23 cellular contexts compared by ENCODE assay signal in the genomic region with DNA sequence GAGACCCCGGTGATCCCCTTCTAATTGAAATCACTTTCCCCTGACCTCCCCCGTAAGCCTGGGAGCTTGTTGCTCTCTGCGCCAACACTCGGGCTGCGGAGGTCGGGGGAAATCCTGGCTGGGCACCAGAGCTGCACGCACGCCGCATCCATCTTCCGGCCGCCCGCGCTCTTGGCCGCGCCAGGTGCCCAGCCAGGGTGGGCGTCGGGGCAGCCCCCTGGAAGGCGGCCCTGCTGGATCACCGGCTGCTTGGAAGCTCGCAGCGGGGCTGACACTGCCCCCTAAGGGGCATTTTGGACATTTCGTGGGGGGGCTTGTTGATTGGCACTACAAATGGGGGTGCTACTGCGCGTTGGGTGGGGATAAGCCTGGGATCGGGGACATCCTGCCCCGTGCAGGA.
DNase-seq lines count a peak whose midpoint lies in the region; TF ChIP-seq lines count a peak whose summit lies in the region.
"Had no signal": no experiment of that assay in that cellular context is flagged by ENCODE, and none has a peak within 500 bp of the region (broad histone marks: within the 10 kb centered on the region; RNA-seq: fewer than 3 reads in every experiment).

No MANE protein-coding gene starts in this region.

- H3K9me3 Mint-ChIP-seq in neural progenitor cell = no peaks in the 10 kb centered on the region
- H3K9me3 Mint-ChIP-seq in activated CD4-positive, alpha-beta T cell treated with anti-CD3 and anti-CD28 coated beads, Interleukin-2, amount 10 ng/mL, durations not matched to agents 24 days and 14 days = no peaks in the 10 kb centered on the region
- H3K9me3 Mint-ChIP-seq: activated naive CD4-positive, alpha-beta T cell treated with anti-CD3 and anti-CD28 coated beads for 36 hours; central memory CD8-positive, alpha-beta T cell had no signal

- 8 to 16% (median 10%) methylated on average over 10 to 26 of the region's 26 CpGs for WGBS in spleen, 5 donors

- no peaks in the 10 kb centered on the region for H3K27me3 Mint-ChIP-seq in neural progenitor cell (ENCODE audit: insufficient read depth, low read depth)
- peaks cover 22% of the 10 kb centered on the region for H3K27me3 Mint-ChIP-seq in activated CD4-positive, alpha-beta T cell treated with anti-CD3 and anti-CD28 coated beads, Interleukin-2, amount 10 ng/mL, durations not matched to agents 24 days and 14 days

- no peak overlapping the region for H3K27ac Mint-ChIP-seq in neural progenitor cell
- no peak overlapping the region for H3K27ac Mint-ChIP-seq in activated CD4-positive, alpha-beta T cell treated with anti-CD3 and anti-CD28 coated beads, Interleukin-2, amount 10 ng/mL, durations not matched to agents 24 days and 14 days
- H3K27ac Mint-ChIP-seq: activated naive CD4-positive, alpha-beta T cell treated with anti-CD3 and anti-CD28 coated beads for 36 hours had no signal

- H3K9me3 ChIP-seq in BE2C = no peaks in the 10 kb centered on the region
- no peaks in the 10 kb centered on the region for H3K9me3 ChIP-seq in WERI-Rb-1 (ENCODE audit: severe bottlenecking)
- no peaks in the 10 kb centered on the region for H3K9me3 ChIP-seq in neural progenitor cell (ENCODE audit: low read depth)
- H3K9me3 ChIP-seq in spleen = no peaks in the 10 kb centered on the region
- H3K9me3 ChIP-seq in tibial artery = no peaks in the 10 kb centered on the region
- H3K9me3 ChIP-seq: esophagus muscularis mucosa, left lung, prostate gland had no signal

- TF ChIP-seq POLR2A in spleen (IDR thresholded peaks at IDR 0.05) = no peak

- peak overlapping the region; percentile 54 for H2AFZ ChIP-seq in neural progenitor cell (replicated peaks)

- H3F3A ChIP-seq in neural progenitor cell (ENCODE audit: low read depth) = no peaks in the 10 kb centered on the region

- no peak overlapping the region for H3K4me2 ChIP-seq in neural progenitor cell

- no peaks in the 10 kb centered on the region for H3K79me2 ChIP-seq in neural progenitor cell (ENCODE audit: low read depth)

- H3K4me1 Mint-ChIP-seq in neural progenitor cell = no peaks in the 10 kb centered on the region
- no peaks in the 10 kb centered on the region for H3K4me1 Mint-ChIP-seq in activated CD4-positive, alpha-beta T cell treated with anti-CD3 and anti-CD28 coated beads, Interleukin-2, amount 10 ng/mL, durations not matched to agents 24 days and 14 days
- H3K4me1 Mint-ChIP-seq: central memory CD8-positive, alpha-beta T cell had no signal

- H3K36me3 ChIP-seq in BE2C (no peaks in the 10 kb centered on the region), WERI-Rb-1 (no peaks in the 10 kb centered on the region), neural progenitor cell (no peaks in the 10 kb centered on the region), spleen (no peaks in the 10 kb centered on the region), tibial artery (no peaks in the 10 kb centered on the region)
- H3K36me3 ChIP-seq: esophagus muscularis mucosa, left lung, prostate gland had no signal

- H3K4me3 ChIP-seq in BE2C (ENCODE audit: low read depth, low read length) = no peak overlapping the region
- H3K4me3 ChIP-seq in GM12864 (ENCODE audit: low read depth, low read length) = no peak overlapping the region
- no peak overlapping the region for H3K4me3 ChIP-seq in WERI-Rb-1 (ENCODE audit: low read depth, low read length)
- H3K4me3 ChIP-seq in neural progenitor cell = no peak overlapping the region
- peak overlapping the region in 1 of 8 donors; percentile 47 for H3K4me3 ChIP-seq in spleen
- H3K4me3 ChIP-seq in tibial artery = no peak overlapping the region
- H3K4me3 ChIP-seq: esophagus muscularis mucosa, left lung, prostate gland had no signal

- TF ChIP-seq CTCF in BE2C (IDR thresholded peaks at IDR 0.05; ENCODE audit: low read depth, low read length) = 0 out of 2 replicates have a peak, but pooled peaks have one; percentile 3
- TF ChIP-seq CTCF in GM12864 (IDR thresholded peaks at IDR 0.05; ENCODE audit: low read depth, low read length, missing control alignments) = peak; percentile 19
- peak; percentile 50 for TF ChIP-seq CTCF in WERI-Rb-1 (IDR thresholded peaks at IDR 0.05; ENCODE audit: low read depth, low read length)
- TF ChIP-seq CTCF in neural progenitor cell (IDR thresholded peaks at IDR 0.05) = peak; percentile 57
- peak in 1 of 11 experiments; percentile 18 for TF ChIP-seq CTCF in spleen (IDR thresholded peaks at IDR 0.05 in 8 of 11, conservative IDR thresholded peaks at IDR 0.05 in 3 of 11)
- TF ChIP-seq CTCF in tibial artery (IDR thresholded peaks at IDR 0.05) = no peak

- intact Hi-C loops in activated CD4-positive, alpha-beta T cell treated with anti-CD3 and anti-CD28 coated beads, Interleukin-2, amount 10 ng/mL, durations not matched to agents 24 days and 14 days (cut with micrococcal nuclease) = no loop called here
- intact Hi-C loops in spleen (cut with DNase I; ENCODE audit: low total_unique reads) (no loop called here), tibial artery (cut with DNase I; ENCODE audit: low total_unique reads) (no loop called here)

- H3K27ac ChIP-seq in WERI-Rb-1 = no peak overlapping the region
- no peak overlapping the region for H3K27ac ChIP-seq in neural progenitor cell
- no peak overlapping the region for H3K27ac ChIP-seq in spleen
- no peak overlapping the region for H3K27ac ChIP-seq in tibial artery
- H3K27ac ChIP-seq: esophagus muscularis mucosa, left lung, prostate gland had no signal

- H3K36me3 Mint-ChIP-seq in neural progenitor cell = no peaks in the 10 kb centered on the region
- no peaks in the 10 kb centered on the region for H3K36me3 Mint-ChIP-seq in activated CD4-positive, alpha-beta T cell treated with anti-CD3 and anti-CD28 coated beads, Interleukin-2, amount 10 ng/mL, durations not matched to agents 24 days and 14 days (ENCODE audit: low read depth)

- DNase-seq in BE2C = no peak
- DNase-seq in GM12864 (ENCODE audit: low read depth) = no peak
- DNase-seq in WERI-Rb-1 = peak; percentile 24
- DNase-seq in neural progenitor cell (ENCODE audit: low spot score) = peak; percentile 34
- no peak for DNase-seq in activated CD4-positive, alpha-beta T cell treated with anti-CD3 and anti-CD28 coated beads, Interleukin-2, amount 10 ng/mL, durations not matched to agents 24 days and 14 days
- DNase-seq in spleen = no peak
- DNase-seq in tibial artery = no peak
- DNase-seq: activated CD4-positive, alpha-beta T cell treated with anti-CD3 and anti-CD28 coated beads for 4 hours; activated naive CD4-positive, alpha-beta T cell treated with anti-CD3 and anti-CD28 coated beads for 36 hours; AML-193; anterior cingulate cortex; COR-L47; effector CD4-positive, alpha-beta T cell; IMR-90; left lung; NCI-H1930; NCI-H446 treated with DMSO at 0.1 percent for 48 hours; NK-92 treated with Interleukin-12 subunit alpha and Interleukin-12 subunit beta, amount 100 ng/mL, for 24 hours; RPMI8226; substantia nigra had no signal

- H4K20me1 ChIP-seq in neural progenitor cell (ENCODE audit: low read depth) = no peaks in the 10 kb centered on the region

- no peaks in the 10 kb centered on the region for H3K27me3 ChIP-seq in BE2C
- H3K27me3 ChIP-seq in WERI-Rb-1 (ENCODE audit: insufficient read depth, low read depth, severe bottlenecking) = no peaks in the 10 kb centered on the region
- no peaks in the 10 kb centered on the region for H3K27me3 ChIP-seq in neural progenitor cell
- H3K27me3 ChIP-seq in spleen (replicated peaks in 1 of 7) = peaks cover 0 to 63% (median 19%) of the 10 kb centered on the region in 7 donors
- peaks cover 0 to 20% of the 10 kb centered on the region in 2 donors for H3K27me3 ChIP-seq in tibial artery

- no peak overlapping the region for H3K4me3 Mint-ChIP-seq in neural progenitor cell
- H3K4me3 Mint-ChIP-seq in activated CD4-positive, alpha-beta T cell treated with anti-CD3 and anti-CD28 coated beads, Interleukin-2, amount 10 ng/mL, durations not matched to agents 24 days and 14 days = no peak overlapping the region
- H3K4me3 Mint-ChIP-seq: activated naive CD4-positive, alpha-beta T cell treated with anti-CD3 and anti-CD28 coated beads for 36 hours; central memory CD8-positive, alpha-beta T cell had no signal

- H3K4me1 ChIP-seq in BE2C (no peaks in the 10 kb centered on the region), neural progenitor cell (no peaks in the 10 kb centered on the region), spleen (peaks cover 0 to 4% (median 0%) of the 10 kb centered on the region in 6 donors), tibial artery (no peaks in the 10 kb centered on the region)
- H3K4me1 ChIP-seq: left lung, prostate gland had no signal

- H3K9ac ChIP-seq in neural progenitor cell = no peak overlapping the region

Comparison
In these comparisons a context has a peak if more than half of its experiments do, and no peak if none do; other contexts are left out.
1. DNase-seq: peak in WERI-Rb-1 (single experiment) and neural progenitor cell (single experiment); none in BE2C (single experiment), GM12864 (single experiment), activated CD4-positive, alpha-beta T cell treated with anti-CD3 and anti-CD28 coated beads, Interleukin-2, amount 10 ng/mL, durations not matched to agents 24 days and 14 days (single experiment), spleen (single experiment) and tibial artery (0 of 2).
2. CTCF ChIP-seq: peak in BE2C (single experiment), GM12864 (single experiment), WERI-Rb-1 (single experiment) and neural progenitor cell (single experiment); none in tibial artery (0 of 2).